In the genomic region with DNA sequence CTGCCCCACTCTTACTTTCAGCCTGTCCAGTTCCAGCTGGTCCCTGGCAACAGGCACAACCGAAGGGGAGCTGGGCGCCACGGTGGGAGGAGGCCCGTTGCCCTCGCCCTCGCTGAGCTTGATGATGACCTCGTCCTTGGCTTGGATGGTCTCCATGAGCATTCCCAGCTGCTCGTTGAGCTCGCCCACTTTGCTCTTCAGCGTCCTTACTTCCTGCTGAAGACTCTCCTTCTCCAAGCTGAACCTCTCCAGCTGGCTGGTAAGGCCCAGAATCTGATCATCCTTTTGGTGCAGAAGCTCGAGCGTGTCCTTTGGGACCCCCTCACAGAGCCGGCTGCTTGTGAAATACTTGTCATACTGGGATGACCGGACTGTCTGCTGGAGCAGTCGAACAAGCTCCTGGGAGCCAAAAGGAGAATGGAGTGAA, we compare ENCODE assay signal across 13 cellular contexts. TPM values are rescaled to one million over a fixed set of nuclear protein-coding genes. Genes with fewer than 3 reads are reported as not detected.
A peak's percentile ranks its signal among the peaks of the same experiment; 100 is the strongest.
DNase-seq lines count a peak whose midpoint lies in the region; ATAC-seq, FAIRE-seq and TF ChIP-seq lines count a peak whose summit lies in the region.
"Had no signal": no experiment of that assay in that cellular context is flagged by ENCODE, and none has a peak within 500 bp of the region (broad histone marks: within the 10 kb centered on the region; RNA-seq: fewer than 3 reads in every experiment).

No MANE protein-coding gene starts in this region.

- no peaks in the 10 kb centered on the region for H3K79me2 ChIP-seq in GM23248 (ENCODE audit: insufficient read depth)

- H2AFZ ChIP-seq in GM23248 = no peak overlapping the region

- 29 to 31% methylated on average over 15 of the region's 15 CpGs for WGBS in GM23248 (ENCODE audit: low coverage in 1 of 2, low lambda C conversion rate in 2 of 2, missing lambda C conversion rate in 2 of 2), 2 experiments
- WGBS in esophagus muscularis mucosa = 54% methylated on average over 6 of the region's 15 CpGs
- WGBS in esophagus squamous epithelium, 2 donors = 66 to 73% methylated on average over 11 to 15 of the region's 15 CpGs

- TF ChIP-seq EP300 in esophagus muscularis mucosa (IDR thresholded peaks at IDR 0.05) = no peak

- peak; percentile 47 for DNase-seq in GM23248
- peak; percentile 94 for DNase-seq in esophagus muscularis mucosa (ENCODE audit: extremely low spot score)
- no peak for DNase-seq in mucosa of descending colon
- DNase-seq in GM19239 (ENCODE audit: insufficient read length, low spot score) = no peak
- no peak for DNase-seq in NCI-H446 (lab: John Stamatoyannopoulos, UW)
- DNase-seq in SKM-1 treated with dmso at 0.1 percent for 144 hours (lab: John Stamatoyannopoulos, UW; ENCODE audit: unreplicated experiment) = no peak
- DNase-seq in esophagus squamous epithelium (lab: John Stamatoyannopoulos, UW) = no peak
- DNase-seq: activated T-cell treated with anti-CD3 and anti-CD28 coated beads for 4 hours, DND-41, NCI-H524 treated with DMSO at 0.1 percent for 48 hours had no signal

- TF ChIP-seq CTCF in esophagus muscularis mucosa (IDR thresholded peaks at IDR 0.05) (no peak), mucosa of descending colon (IDR thresholded peaks at IDR 0.05) (no peak), esophagus squamous epithelium (IDR thresholded peaks at IDR 0.05) (no peak)

- H3K4me3 ChIP-seq in GM23248 = no peak overlapping the region
- no peak overlapping the region for H3K4me3 ChIP-seq in esophagus muscularis mucosa
- no peak overlapping the region for H3K4me3 ChIP-seq in mucosa of descending colon
- H3K4me3 ChIP-seq in skin epidermis = no peak overlapping the region
- no peak overlapping the region for H3K4me3 ChIP-seq in esophagus squamous epithelium

- no peaks in the 10 kb centered on the region for H4K20me1 ChIP-seq in GM23248 (ENCODE audit: insufficient read depth)

- in situ Hi-C loops in GM23248 (cut with MboI) = no loop called here

- H3K4me1 ChIP-seq in GM23248 (ENCODE audit: insufficient read depth) (no peaks in the 10 kb centered on the region), esophagus muscularis mucosa (peaks cover 16 to 35% (median 32%) of the 10 kb centered on the region in 4 donors), mucosa of descending colon (ENCODE audit: low read depth) (peaks cover 4% of the 10 kb centered on the region), esophagus squamous epithelium (peaks cover 0 to 36% (median 19%) of the 10 kb centered on the region in 3 donors)

- no peak overlapping the region for H3K27ac ChIP-seq in GM23248
- H3K27ac ChIP-seq in esophagus muscularis mucosa (replicated peaks in 1 of 4) = peak overlapping the region; percentile 54 to 76 (median 66)
- H3K27ac ChIP-seq in skin epidermis = peak overlapping the region in 15 of 21 experiments; percentile 10 to 72 (median 26)
- H3K27ac ChIP-seq in esophagus squamous epithelium = peak overlapping the region in 2 of 4 donors; percentile 81 to 85

- TF ChIP-seq POLR2A in esophagus muscularis mucosa (IDR thresholded peaks at IDR 0.05; ENCODE audit: low read depth) (no peak), esophagus squamous epithelium (IDR thresholded peaks at IDR 0.05) (no peak)

- no peak overlapping the region for H3K9ac ChIP-seq in GM23248

- no peak overlapping the region for H3K4me2 ChIP-seq in GM23248 (ENCODE audit: unreplicated experiment)

- no peaks in the 10 kb centered on the region for H3K27me3 ChIP-seq in GM23248 (replicated peaks; ENCODE audit: insufficient read depth)
- H3K27me3 ChIP-seq in esophagus muscularis mucosa = no peaks in the 10 kb centered on the region
- no peaks in the 10 kb centered on the region for H3K27me3 ChIP-seq in esophagus squamous epithelium

- no peak for FAIRE-seq in GM19239 (lab: Jason Lieb, UNC)
- FAIRE-seq: GM12891, H1 had no signal

- H3K36me3 ChIP-seq in GM23248 (ENCODE audit: low read depth) (peaks cover 40% of the 10 kb centered on the region), esophagus muscularis mucosa (peaks cover 10 to 79% (median 63%) of the 10 kb centered on the region in 4 donors), mucosa of descending colon (ENCODE audit: low read depth) (no peaks in the 10 kb centered on the region), esophagus squamous epithelium (peaks cover 0 to 98% (median 4%) of the 10 kb centered on the region in 3 donors)

- no peaks in the 10 kb centered on the region for H3F3A ChIP-seq in GM23248 (ENCODE audit: insufficient read depth)

- peak; percentile 53 for ATAC-seq in mucosa of descending colon

- no peaks in the 10 kb centered on the region for H3K9me2 ChIP-seq in GM23248 (ENCODE audit: insufficient read depth)

- intact Hi-C loops in esophagus muscularis mucosa (cut with DNase I) (no loop called here), mucosa of descending colon (cut with DNase I, micrococcal nuclease) (no loop called here), esophagus squamous epithelium (cut with DNase I) (no loop called here)

- no peaks in the 10 kb centered on the region for H3K9me3 ChIP-seq in GM23248 (ENCODE audit: low read depth)
- H3K9me3 ChIP-seq in esophagus muscularis mucosa = no peaks in the 10 kb centered on the region
- no peaks in the 10 kb centered on the region for H3K9me3 ChIP-seq in mucosa of descending colon
- no peaks in the 10 kb centered on the region for H3K9me3 ChIP-seq in esophagus squamous epithelium

RNA-seq across cellular contexts. Expression of a gene that starts 53.4 kb away (rescaled TPM):
- total RNA-seq in GM23248 (2014; rRNA removed; shearing (Covaris generic)) = 40.5 and 42.0 TPM in 2 replicates
- polyA plus RNA-seq in GM23248 (2016; fragmentation: Nextera tagmentation; extraction: Ambion mirVana) = 11.1 and 13.5 TPM in 2 replicates
- total RNA-seq in esophagus muscularis mucosa (10 to 100 TPM; 31.3 to 58.8 (median 32.7) TPM), mucosa of descending colon (10 to 100 TPM; 54.8 to 65.6 (median 57.0) TPM), esophagus squamous epithelium (10 to 100 TPM; 13.0 to 30.7 (median 17.8) TPM)

Comparison
In these comparisons a context has a peak if more than half of its experiments do, and no peak if none do; other contexts are left out.
1. DNase-seq: peak in GM23248 (single experiment) and esophagus muscularis mucosa (single experiment); none in mucosa of descending colon (0 of 3), GM19239 (single experiment), NCI-H446 (0 of 2), SKM-1 treated with dmso at 0.1 percent for 144 hours (single experiment) and esophagus squamous epithelium (single experiment).